Comparison of ENCODE assay signal across 12 cellular contexts in genomic region chr7:97623333-97623732, GRCh38.
DNase-seq lines count a peak whose midpoint lies in the region; ATAC-seq lines count a peak whose summit lies in the region.
"Had no signal": no experiment of that assay in that cellular context is flagged by ENCODE, and none has a peak within 500 bp of the region (broad histone marks: within the 10 kb centered on the region; RNA-seq: fewer than 3 reads in every experiment).

No MANE protein-coding gene starts in this region.

- no peak overlapping the region for H3K27ac ChIP-seq in CD4-positive, alpha-beta memory T cell (ENCODE audit: low read depth, low read length)

- no peaks in the 10 kb centered on the region for H3K4me1 Mint-ChIP-seq in CD4-positive, alpha-beta memory T cell
- H3K4me1 Mint-ChIP-seq: CD14-positive monocyte had no signal

- peak; percentile 31 for DNase-seq in NOMO-1 treated with DMSO at 0.1 percent for 48 hours (lab: John Stamatoyannopoulos, UW; ENCODE audit: unreplicated experiment)
- DNase-seq in CD4-positive, alpha-beta memory T cell: no peak
- no peak for DNase-seq in NCI-H774 (lab: John Stamatoyannopoulos, UW)
- DNase-seq in 8988T: no peak
- no peak for DNase-seq in NCI-H2029 (lab: John Stamatoyannopoulos, UW)
- DNase-seq: effector CD4-positive, alpha-beta T cell; NCI-H146 had no signal

- intact Hi-C loops in CD4-positive, alpha-beta memory T cell (cut with micrococcal nuclease): no loop called here

- H3K4me3 Mint-ChIP-seq in CD4-positive, alpha-beta memory T cell: no peak overlapping the region
- H3K4me3 Mint-ChIP-seq: CD14-positive monocyte; T-helper 1 cell treated with Interleukin-12 subunit alpha and Interleukin-12 subunit beta and Interleukin-4 antibody, amounts not matched to agents 30 μg/mL and 1 μg/mL, for 36 hours had no signal

- H3K4me3 ChIP-seq in CD4-positive, alpha-beta memory T cell (ENCODE audit: low read length in 2 of 2): no peak overlapping the region

- H3K27me3 Mint-ChIP-seq in CD4-positive, alpha-beta memory T cell: peaks cover 0 to 3% of the 10 kb centered on the region in 2 donors

- H3K4me1 ChIP-seq in CD4-positive, alpha-beta memory T cell (ENCODE audit: insufficient read depth, low read length): no peaks in the 10 kb centered on the region

- POLR2A ChIA-PET in CD4-positive, alpha-beta memory T cell (lab: Charles Lee; ENCODE audit: partially characterized antibody): no interaction called here

- H3K27me3 ChIP-seq in CD4-positive, alpha-beta memory T cell (ENCODE audit: insufficient read depth, low read length): no peaks in the 10 kb centered on the region

- CTCF ChIA-PET in CD4-positive, alpha-beta memory T cell (lab: Charles Lee; ENCODE audit: partially characterized antibody): interaction anchor here (1.3 kb wide), 1 partner anchor 10 kb away, joined by 3 read pairs; no protein-coding TSS in a partner anchor

- peaks cover 0 to 4% of the 10 kb centered on the region in 2 donors for H3K36me3 Mint-ChIP-seq in CD4-positive, alpha-beta memory T cell
- H3K36me3 Mint-ChIP-seq: CD14-positive monocyte had no signal

- H3K27ac Mint-ChIP-seq in CD4-positive, alpha-beta memory T cell: no peak overlapping the region
- H3K27ac Mint-ChIP-seq: CD14-positive monocyte; T-helper 1 cell treated with Interleukin-12 subunit alpha and Interleukin-12 subunit beta and Interleukin-4 antibody, amounts not matched to agents 30 μg/mL and 1 μg/mL, for 36 hours had no signal

- H3K9me3 ChIP-seq in CD4-positive, alpha-beta memory T cell (ENCODE audit: control insufficient read depth in 1 of 2, low read length in 2 of 2): no peaks in the 10 kb centered on the region

- H3K36me3 ChIP-seq in CD4-positive, alpha-beta memory T cell (ENCODE audit: insufficient read depth, low read length): no peaks in the 10 kb centered on the region

- ATAC-seq in GM18867 (IDR thresholded peaks at IDR 0.05; ENCODE audit: unreplicated experiment): peak; percentile 92
- peak; percentile 88 for ATAC-seq in GM21515 (IDR thresholded peaks at IDR 0.05; ENCODE audit: unreplicated experiment)
- ATAC-seq in HG03060 (IDR thresholded peaks at IDR 0.05; ENCODE audit: low read depth, unreplicated experiment): peak; percentile 95

- H3K9me3 Mint-ChIP-seq in CD4-positive, alpha-beta memory T cell: peaks cover 0 to 8% (median 5%) of the 10 kb centered on the region in 8 donors
- H3K9me3 Mint-ChIP-seq: T-helper 1 cell treated with Interleukin-12 subunit alpha and Interleukin-12 subunit beta and Interleukin-4 antibody, amounts not matched to agents 30 μg/mL and 1 μg/mL, for 36 hours had no signal
